8 cellular contexts compared by ENCODE assay signal in the genomic region with DNA sequence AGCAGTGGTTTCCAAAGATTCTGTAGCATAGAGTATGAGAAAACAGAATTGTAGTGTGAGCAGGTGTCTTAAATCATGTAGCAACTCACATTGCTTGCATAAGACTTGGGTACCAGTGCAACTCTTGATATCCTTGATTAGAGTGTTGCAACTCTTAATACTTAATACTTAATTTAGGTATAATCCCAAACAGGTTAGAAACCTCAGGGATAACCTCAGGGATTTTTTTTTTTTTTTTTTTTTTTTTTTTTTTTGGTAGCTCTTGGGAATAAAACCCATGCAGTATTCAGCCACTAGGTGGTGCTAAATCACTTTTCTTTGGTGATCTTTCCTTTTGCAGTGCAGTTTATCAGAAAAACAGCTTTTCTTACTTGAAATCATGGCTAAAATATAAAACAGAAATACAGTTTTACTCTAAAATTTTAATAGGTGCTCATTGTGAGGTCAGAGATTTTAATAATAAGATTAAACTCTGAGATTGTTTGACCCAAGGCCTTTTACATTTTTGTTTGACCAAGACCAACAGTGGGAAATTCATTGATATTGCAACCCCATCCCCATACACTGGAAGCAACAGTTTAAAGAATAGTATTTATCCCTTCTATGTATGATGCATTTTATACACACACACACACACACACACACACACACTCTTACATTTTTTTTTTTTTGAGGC. TPM values are rescaled to one million over a fixed set of nuclear protein-coding genes. Genes with fewer than 3 reads are reported as not detected.
DNase-seq lines count a peak whose midpoint lies in the region; ATAC-seq and TF ChIP-seq lines count a peak whose summit lies in the region.

No MANE protein-coding gene starts in this region.

- H3K9me3 Mint-ChIP-seq in activated CD4-positive, alpha-beta T cell treated with anti-CD3 and anti-CD28 coated beads, Interleukin-2, amount 10 ng/mL, durations not matched to agents 7 days and 5 days, result no peaks in the 10 kb centered on the region

- ATAC-seq in gastroesophageal sphincter (peak; percentile 57), HG03439 (IDR thresholded peaks at IDR 0.05; ENCODE audit: unreplicated experiment) (no peak)

- H3K4me3 ChIP-seq in BE2C (ENCODE audit: low read depth, low read length) (no peak overlapping the region), gastroesophageal sphincter (no peak overlapping the region), retinal pigment epithelial cell (ENCODE audit: low read length) (no peak overlapping the region)

- H3K27ac Mint-ChIP-seq in activated CD4-positive, alpha-beta T cell treated with anti-CD3 and anti-CD28 coated beads, Interleukin-2, amount 10 ng/mL, durations not matched to agents 7 days and 5 days, result no peak overlapping the region

- DNase-seq in BE2C, result peak; percentile 66
- peak; percentile 18 for DNase-seq in NCI-H2171 (lab: John Stamatoyannopoulos, UW)
- DNase-seq in activated CD4-positive, alpha-beta T cell treated with anti-CD3 and anti-CD28 coated beads, Interleukin-2, amount 10 ng/mL, durations not matched to agents 7 days and 5 days, result peak; percentile 71
- DNase-seq in retinal pigment epithelial cell (ENCODE audit: low read depth), result peak; percentile 14
- DNase-seq in NK-92 treated with Interleukin-12 subunit alpha and Interleukin-12 subunit beta, amount 100 ng/mL, for 24 hours (lab: John Stamatoyannopoulos, UW), result no peak

- H3K4me3 Mint-ChIP-seq in activated CD4-positive, alpha-beta T cell treated with anti-CD3 and anti-CD28 coated beads, Interleukin-2, amount 10 ng/mL, durations not matched to agents 7 days and 5 days, result no peak overlapping the region

- peak overlapping the region in 1 of 4 donors; percentile 50 for H3K27ac ChIP-seq in gastroesophageal sphincter

- CTCF ChIA-PET in activated CD4-positive, alpha-beta T cell treated with anti-CD3 and anti-CD28 coated beads, Interleukin-2, amount 10 ng/mL, durations not matched to agents 7 days and 5 days (lab: Charles Lee), result interaction anchor here (0.5 to 4.1 kb wide), 18 partner anchors 10 to 411 kb away, joined by 3 to 26 read pairs (median 3); a partner anchor contains a TSS

- H3K9me3 ChIP-seq in BE2C (no peaks in the 10 kb centered on the region; the same call in 1 of the 2 replicates), gastroesophageal sphincter (no peaks in the 10 kb centered on the region)

- no peaks in the 10 kb centered on the region for H3K27me3 ChIP-seq in BE2C
- no peaks in the 10 kb centered on the region for H3K27me3 ChIP-seq in gastroesophageal sphincter

- H3K4me1 Mint-ChIP-seq in activated CD4-positive, alpha-beta T cell treated with anti-CD3 and anti-CD28 coated beads, Interleukin-2, amount 10 ng/mL, durations not matched to agents 7 days and 5 days, result peaks cover 1% of the 10 kb centered on the region

- no peak for TF ChIP-seq EP300 in gastroesophageal sphincter (IDR thresholded peaks at IDR 0.05)

- H3K4me1 ChIP-seq in BE2C, result peaks cover 16% of the 10 kb centered on the region
- peaks cover 0 to 9% (median 4%) of the 10 kb centered on the region in 3 donors for H3K4me1 ChIP-seq in gastroesophageal sphincter

- TF ChIP-seq POLR2A in gastroesophageal sphincter (IDR thresholded peaks at IDR 0.05), result no peak

- POLR2A ChIA-PET in activated CD4-positive, alpha-beta T cell treated with anti-CD3 and anti-CD28 coated beads, Interleukin-2, amount 10 ng/mL, durations not matched to agents 7 days and 5 days (lab: Charles Lee), result no interaction called here

- no peaks in the 10 kb centered on the region for H3K36me3 ChIP-seq in BE2C
- peaks cover 11 to 90% of the 10 kb centered on the region in 2 donors for H3K36me3 ChIP-seq in gastroesophageal sphincter

- TF ChIP-seq CTCF in BE2C (IDR thresholded peaks at IDR 0.05; ENCODE audit: low read depth, low read length) (peak; percentile 68), GM12872 (IDR thresholded peaks at IDR 0.05; ENCODE audit: insufficient read depth, low read depth, low read length) (peak; percentile 58), gastroesophageal sphincter (IDR thresholded peaks at IDR 0.05) (peak; percentile 44 to 70 (median 50)), retinal pigment epithelial cell (conservative IDR thresholded peaks at IDR 0.05; ENCODE audit: low read depth, low read length) (peak; percentile 69)

- no peaks in the 10 kb centered on the region for H3K27me3 Mint-ChIP-seq in activated CD4-positive, alpha-beta T cell treated with anti-CD3 and anti-CD28 coated beads, Interleukin-2, amount 10 ng/mL, durations not matched to agents 7 days and 5 days

- peaks cover 53% of the 10 kb centered on the region for H3K36me3 Mint-ChIP-seq in activated CD4-positive, alpha-beta T cell treated with anti-CD3 and anti-CD28 coated beads, Interleukin-2, amount 10 ng/mL, durations not matched to agents 7 days and 5 days (ENCODE audit: low read depth)

RNA-seq across cellular contexts. Expression of a gene that starts 55.3 kb away (rescaled TPM):
- 13.0 TPM for polyA plus RNA-seq in BE2C (2012; ENCODE audit: insufficient read depth, insufficient read length, low read depth)
- total RNA-seq in activated CD4-positive, alpha-beta T cell treated with anti-CD3 and anti-CD28 coated beads, Interleukin-2, amount 10 ng/mL, durations not matched to agents 7 days and 5 days, result 100 to 1,000 TPM; 117 to 161 TPM
- 10 to 100 TPM; 18.8 to 33.4 (median 28.4) TPM for total RNA-seq in gastroesophageal sphincter
